ENCODE assay signal across 2 cellular contexts in the genomic region with DNA sequence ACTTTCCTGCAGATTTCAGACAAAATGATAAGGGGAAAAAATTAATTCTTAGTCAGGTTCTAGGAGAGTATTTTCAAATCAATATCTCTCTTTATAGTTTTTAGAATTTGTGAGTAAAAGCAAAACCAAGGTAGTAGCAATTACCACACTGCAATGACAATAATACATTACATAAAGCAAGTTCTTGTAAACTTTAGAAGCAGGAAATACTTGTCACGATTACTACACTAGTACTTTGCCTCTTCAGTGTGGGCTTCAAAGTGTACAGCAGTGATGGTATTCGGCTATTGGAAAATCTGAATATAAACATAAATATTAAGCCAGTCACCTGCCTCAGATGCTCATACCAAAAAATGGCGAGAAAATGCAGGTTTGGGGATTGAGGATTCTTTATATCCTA.
TF ChIP-seq lines count a peak whose summit lies in the region.

No MANE protein-coding gene starts in this region.

TF ChIP-seq in HCT116, 20 proteins besides CTCF, POLR2A, EP300 and RAD21:
- no peak for TF ChIP-seq SRF (IDR thresholded peaks at IDR 0.05; ENCODE audit: low read depth)
- TF ChIP-seq, protein P1, sequence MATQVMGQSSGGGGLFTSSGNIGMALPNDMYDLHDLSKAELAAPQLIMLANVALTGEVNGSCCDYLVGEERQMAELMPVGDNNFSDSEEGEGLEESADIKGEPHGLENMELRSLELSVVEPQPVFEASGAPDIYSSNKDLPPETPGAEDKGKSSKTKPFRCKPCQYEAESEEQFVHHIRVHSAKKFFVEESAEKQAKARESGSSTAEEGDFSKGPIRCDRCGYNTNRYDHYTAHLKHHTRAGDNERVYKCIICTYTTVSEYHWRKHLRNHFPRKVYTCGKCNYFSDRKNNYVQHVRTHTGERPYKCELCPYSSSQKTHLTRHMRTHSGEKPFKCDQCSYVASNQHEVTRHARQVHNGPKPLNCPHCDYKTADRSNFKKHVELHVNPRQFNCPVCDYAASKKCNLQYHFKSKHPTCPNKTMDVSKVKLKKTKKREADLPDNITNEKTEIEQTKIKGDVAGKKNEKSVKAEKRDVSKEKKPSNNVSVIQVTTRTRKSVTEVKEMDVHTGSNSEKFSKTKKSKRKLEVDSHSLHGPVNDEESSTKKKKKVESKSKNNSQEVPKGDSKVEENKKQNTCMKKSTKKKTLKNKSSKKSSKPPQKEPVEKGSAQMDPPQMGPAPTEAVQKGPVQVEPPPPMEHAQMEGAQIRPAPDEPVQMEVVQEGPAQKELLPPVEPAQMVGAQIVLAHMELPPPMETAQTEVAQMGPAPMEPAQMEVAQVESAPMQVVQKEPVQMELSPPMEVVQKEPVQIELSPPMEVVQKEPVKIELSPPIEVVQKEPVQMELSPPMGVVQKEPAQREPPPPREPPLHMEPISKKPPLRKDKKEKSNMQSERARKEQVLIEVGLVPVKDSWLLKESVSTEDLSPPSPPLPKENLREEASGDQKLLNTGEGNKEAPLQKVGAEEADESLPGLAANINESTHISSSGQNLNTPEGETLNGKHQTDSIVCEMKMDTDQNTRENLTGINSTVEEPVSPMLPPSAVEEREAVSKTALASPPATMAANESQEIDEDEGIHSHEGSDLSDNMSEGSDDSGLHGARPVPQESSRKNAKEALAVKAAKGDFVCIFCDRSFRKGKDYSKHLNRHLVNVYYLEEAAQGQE (IDR thresholded peaks at IDR 0.05; ENCODE audit: low read depth): no peak
- TF ChIP-seq, protein P2, sequence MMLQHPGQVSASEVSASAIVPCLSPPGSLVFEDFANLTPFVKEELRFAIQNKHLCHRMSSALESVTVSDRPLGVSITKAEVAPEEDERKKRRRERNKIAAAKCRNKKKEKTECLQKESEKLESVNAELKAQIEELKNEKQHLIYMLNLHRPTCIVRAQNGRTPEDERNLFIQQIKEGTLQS (IDR thresholded peaks at IDR 0.05): no peak

TF ChIP-seq in HepG2, 621 proteins besides CTCF, POLR2A, EP300 and RAD21 (continues in another document):
- TF ChIP-seq ARNTL (CRISPR knock-in tag; IDR thresholded peaks at IDR 0.05) (no peak), GATAD2A (CRISPR knock-in tag; IDR thresholded peaks at IDR 0.05) (0 out of 2 replicates have a peak, but pooled peaks have one; percentile 11), SNAPC2 (CRISPR knock-in tag; IDR thresholded peaks at IDR 0.05) (no peak), SP4 (CRISPR knock-in tag; IDR thresholded peaks at IDR 0.05) (no peak), ZNF776 (CRISPR knock-in tag; IDR thresholded peaks at IDR 0.05) (no peak), PLRG1 (conservative IDR thresholded peaks at IDR 0.05) (no peak), MAFG (CRISPR knock-in tag; IDR thresholded peaks at IDR 0.05) (no peak), SOX5 (CRISPR knock-in tag; IDR thresholded peaks at IDR 0.05; ENCODE audit: borderline replicate concordance) (peak; percentile 60; the same call in 1 of the 2 replicates), HMG20A (CRISPR knock-in tag; IDR thresholded peaks at IDR 0.05; ENCODE audit: borderline replicate concordance) (peak; percentile 38; the same call in 1 of the 2 replicates), KLF6 (CRISPR knock-in tag; IDR thresholded peaks at IDR 0.05) (no peak), ZNF772 (CRISPR knock-in tag; IDR thresholded peaks at IDR 0.05) (no peak), DNMT3B (CRISPR knock-in tag; conservative IDR thresholded peaks at IDR 0.05) (no peak), ZBTB3 (CRISPR knock-in tag; IDR thresholded peaks at IDR 0.05; ENCODE audit: borderline replicate concordance, low read depth) (no peak), POLR2AphosphoS5 (IDR thresholded peaks at IDR 0.05; ENCODE audit: low read depth, low read length) (no peak), ZNF816 (CRISPR knock-in tag; IDR thresholded peaks at IDR 0.05; ENCODE audit: borderline replicate concordance) (no peak), RARA (CRISPR knock-in tag; IDR thresholded peaks at IDR 0.05) (0 out of 2 replicates have a peak, but pooled peaks have one; percentile 21), ZNF724P (CRISPR knock-in tag; IDR thresholded peaks at IDR 0.05; ENCODE audit: borderline replicate concordance) (no peak), HOXD1 (CRISPR knock-in tag; IDR thresholded peaks at IDR 0.05) (no peak), ZNF891 (CRISPR knock-in tag; IDR thresholded peaks at IDR 0.05) (no peak), U2AF2 (IDR thresholded peaks at IDR 0.05; ENCODE audit: low read depth, low read length) (no peak), MBD4 (IDR thresholded peaks at IDR 0.05; ENCODE audit: borderline replicate concordance, low read length) (no peak), CENPX (CRISPR knock-in tag; IDR thresholded peaks at IDR 0.05) (no peak), FOXK1 (CRISPR knock-in tag; IDR thresholded peaks at IDR 0.05; ENCODE audit: borderline replicate concordance, low read depth) (no peak), SOX13 (IDR thresholded peaks at IDR 0.05) (no peak), SOX13 (CRISPR knock-in tag; conservative IDR thresholded peaks at IDR 0.05 in 1 of 2, IDR thresholded peaks at IDR 0.05 in 1 of 2) (peak in 1 of 2 experiments; percentile 26; a peak in 1 of 4 replicates), ZNF350 (CRISPR knock-in tag; IDR thresholded peaks at IDR 0.05; ENCODE audit: borderline replicate concordance, low read depth) (no peak), NFIC (IDR thresholded peaks at IDR 0.05; ENCODE audit: low read length) (no peak)
- TF ChIP-seq, protein P3, sequence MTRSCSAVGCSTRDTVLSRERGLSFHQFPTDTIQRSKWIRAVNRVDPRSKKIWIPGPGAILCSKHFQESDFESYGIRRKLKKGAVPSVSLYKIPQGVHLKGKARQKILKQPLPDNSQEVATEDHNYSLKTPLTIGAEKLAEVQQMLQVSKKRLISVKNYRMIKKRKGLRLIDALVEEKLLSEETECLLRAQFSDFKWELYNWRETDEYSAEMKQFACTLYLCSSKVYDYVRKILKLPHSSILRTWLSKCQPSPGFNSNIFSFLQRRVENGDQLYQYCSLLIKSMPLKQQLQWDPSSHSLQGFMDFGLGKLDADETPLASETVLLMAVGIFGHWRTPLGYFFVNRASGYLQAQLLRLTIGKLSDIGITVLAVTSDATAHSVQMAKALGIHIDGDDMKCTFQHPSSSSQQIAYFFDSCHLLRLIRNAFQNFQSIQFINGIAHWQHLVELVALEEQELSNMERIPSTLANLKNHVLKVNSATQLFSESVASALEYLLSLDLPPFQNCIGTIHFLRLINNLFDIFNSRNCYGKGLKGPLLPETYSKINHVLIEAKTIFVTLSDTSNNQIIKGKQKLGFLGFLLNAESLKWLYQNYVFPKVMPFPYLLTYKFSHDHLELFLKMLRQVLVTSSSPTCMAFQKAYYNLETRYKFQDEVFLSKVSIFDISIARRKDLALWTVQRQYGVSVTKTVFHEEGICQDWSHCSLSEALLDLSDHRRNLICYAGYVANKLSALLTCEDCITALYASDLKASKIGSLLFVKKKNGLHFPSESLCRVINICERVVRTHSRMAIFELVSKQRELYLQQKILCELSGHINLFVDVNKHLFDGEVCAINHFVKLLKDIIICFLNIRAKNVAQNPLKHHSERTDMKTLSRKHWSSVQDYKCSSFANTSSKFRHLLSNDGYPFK (CRISPR knock-in tag; IDR thresholded peaks at IDR 0.05; ENCODE audit: borderline replicate concordance): no peak
- TF ChIP-seq, protein P4, sequence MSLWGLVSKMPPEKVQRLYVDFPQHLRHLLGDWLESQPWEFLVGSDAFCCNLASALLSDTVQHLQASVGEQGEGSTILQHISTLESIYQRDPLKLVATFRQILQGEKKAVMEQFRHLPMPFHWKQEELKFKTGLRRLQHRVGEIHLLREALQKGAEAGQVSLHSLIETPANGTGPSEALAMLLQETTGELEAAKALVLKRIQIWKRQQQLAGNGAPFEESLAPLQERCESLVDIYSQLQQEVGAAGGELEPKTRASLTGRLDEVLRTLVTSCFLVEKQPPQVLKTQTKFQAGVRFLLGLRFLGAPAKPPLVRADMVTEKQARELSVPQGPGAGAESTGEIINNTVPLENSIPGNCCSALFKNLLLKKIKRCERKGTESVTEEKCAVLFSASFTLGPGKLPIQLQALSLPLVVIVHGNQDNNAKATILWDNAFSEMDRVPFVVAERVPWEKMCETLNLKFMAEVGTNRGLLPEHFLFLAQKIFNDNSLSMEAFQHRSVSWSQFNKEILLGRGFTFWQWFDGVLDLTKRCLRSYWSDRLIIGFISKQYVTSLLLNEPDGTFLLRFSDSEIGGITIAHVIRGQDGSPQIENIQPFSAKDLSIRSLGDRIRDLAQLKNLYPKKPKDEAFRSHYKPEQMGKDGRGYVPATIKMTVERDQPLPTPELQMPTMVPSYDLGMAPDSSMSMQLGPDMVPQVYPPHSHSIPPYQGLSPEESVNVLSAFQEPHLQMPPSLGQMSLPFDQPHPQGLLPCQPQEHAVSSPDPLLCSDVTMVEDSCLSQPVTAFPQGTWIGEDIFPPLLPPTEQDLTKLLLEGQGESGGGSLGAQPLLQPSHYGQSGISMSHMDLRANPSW (CRISPR knock-in tag; IDR thresholded peaks at IDR 0.05; ENCODE audit: borderline replicate concordance): no peak
- TF ChIP-seq, protein P5, sequence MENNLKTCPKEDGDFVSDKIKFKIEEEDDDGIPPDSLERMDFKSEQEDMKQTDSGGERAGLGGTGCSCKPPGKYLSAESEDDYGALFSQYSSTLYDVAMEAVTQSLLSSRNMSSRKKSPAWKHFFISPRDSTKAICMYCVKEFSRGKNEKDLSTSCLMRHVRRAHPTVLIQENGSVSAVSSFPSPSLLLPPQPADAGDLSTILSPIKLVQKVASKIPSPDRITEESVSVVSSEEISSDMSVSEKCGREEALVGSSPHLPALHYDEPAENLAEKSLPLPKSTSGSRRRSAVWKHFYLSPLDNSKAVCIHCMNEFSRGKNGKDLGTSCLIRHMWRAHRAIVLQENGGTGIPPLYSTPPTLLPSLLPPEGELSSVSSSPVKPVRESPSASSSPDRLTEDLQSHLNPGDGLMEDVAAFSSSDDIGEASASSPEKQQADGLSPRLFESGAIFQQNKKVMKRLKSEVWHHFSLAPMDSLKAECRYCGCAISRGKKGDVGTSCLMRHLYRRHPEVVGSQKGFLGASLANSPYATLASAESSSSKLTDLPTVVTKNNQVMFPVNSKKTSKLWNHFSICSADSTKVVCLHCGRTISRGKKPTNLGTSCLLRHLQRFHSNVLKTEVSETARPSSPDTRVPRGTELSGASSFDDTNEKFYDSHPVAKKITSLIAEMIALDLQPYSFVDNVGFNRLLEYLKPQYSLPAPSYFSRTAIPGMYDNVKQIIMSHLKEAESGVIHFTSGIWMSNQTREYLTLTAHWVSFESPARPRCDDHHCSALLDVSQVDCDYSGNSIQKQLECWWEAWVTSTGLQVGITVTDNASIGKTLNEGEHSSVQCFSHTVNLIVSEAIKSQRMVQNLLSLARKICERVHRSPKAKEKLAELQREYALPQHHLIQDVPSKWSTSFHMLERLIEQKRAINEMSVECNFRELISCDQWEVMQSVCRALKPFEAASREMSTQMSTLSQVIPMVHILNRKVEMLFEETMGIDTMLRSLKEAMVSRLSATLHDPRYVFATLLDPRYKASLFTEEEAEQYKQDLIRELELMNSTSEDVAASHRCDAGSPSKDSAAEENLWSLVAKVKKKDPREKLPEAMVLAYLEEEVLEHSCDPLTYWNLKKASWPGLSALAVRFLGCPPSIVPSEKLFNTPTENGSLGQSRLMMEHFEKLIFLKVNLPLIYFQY (CRISPR knock-in tag; IDR thresholded peaks at IDR 0.05; ENCODE audit: borderline replicate concordance): 0 out of 2 replicates have a peak, but pooled peaks have one; percentile 5
- TF ChIP-seq, protein P6, sequence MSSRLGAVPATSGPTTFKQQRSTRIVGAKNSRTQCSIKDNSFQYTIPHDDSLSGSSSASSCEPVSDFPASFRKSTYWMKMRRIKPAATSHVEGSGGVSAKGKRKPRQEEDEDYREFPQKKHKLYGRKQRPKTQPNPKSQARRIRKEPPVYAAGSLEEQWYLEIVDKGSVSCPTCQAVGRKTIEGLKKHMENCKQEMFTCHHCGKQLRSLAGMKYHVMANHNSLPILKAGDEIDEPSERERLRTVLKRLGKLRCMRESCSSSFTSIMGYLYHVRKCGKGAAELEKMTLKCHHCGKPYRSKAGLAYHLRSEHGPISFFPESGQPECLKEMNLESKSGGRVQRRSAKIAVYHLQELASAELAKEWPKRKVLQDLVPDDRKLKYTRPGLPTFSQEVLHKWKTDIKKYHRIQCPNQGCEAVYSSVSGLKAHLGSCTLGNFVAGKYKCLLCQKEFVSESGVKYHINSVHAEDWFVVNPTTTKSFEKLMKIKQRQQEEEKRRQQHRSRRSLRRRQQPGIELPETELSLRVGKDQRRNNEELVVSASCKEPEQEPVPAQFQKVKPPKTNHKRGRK (CRISPR knock-in tag; IDR thresholded peaks at IDR 0.05): no peak
- TF ChIP-seq, protein P7, sequence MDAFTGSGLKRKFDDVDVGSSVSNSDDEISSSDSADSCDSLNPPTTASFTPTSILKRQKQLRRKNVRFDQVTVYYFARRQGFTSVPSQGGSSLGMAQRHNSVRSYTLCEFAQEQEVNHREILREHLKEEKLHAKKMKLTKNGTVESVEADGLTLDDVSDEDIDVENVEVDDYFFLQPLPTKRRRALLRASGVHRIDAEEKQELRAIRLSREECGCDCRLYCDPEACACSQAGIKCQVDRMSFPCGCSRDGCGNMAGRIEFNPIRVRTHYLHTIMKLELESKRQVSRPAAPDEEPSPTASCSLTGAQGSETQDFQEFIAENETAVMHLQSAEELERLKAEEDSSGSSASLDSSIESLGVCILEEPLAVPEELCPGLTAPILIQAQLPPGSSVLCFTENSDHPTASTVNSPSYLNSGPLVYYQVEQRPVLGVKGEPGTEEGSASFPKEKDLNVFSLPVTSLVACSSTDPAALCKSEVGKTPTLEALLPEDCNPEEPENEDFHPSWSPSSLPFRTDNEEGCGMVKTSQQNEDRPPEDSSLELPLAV (CRISPR knock-in tag; conservative IDR thresholded peaks at IDR 0.05; ENCODE audit: low read depth): no peak
- TF ChIP-seq, protein P8, sequence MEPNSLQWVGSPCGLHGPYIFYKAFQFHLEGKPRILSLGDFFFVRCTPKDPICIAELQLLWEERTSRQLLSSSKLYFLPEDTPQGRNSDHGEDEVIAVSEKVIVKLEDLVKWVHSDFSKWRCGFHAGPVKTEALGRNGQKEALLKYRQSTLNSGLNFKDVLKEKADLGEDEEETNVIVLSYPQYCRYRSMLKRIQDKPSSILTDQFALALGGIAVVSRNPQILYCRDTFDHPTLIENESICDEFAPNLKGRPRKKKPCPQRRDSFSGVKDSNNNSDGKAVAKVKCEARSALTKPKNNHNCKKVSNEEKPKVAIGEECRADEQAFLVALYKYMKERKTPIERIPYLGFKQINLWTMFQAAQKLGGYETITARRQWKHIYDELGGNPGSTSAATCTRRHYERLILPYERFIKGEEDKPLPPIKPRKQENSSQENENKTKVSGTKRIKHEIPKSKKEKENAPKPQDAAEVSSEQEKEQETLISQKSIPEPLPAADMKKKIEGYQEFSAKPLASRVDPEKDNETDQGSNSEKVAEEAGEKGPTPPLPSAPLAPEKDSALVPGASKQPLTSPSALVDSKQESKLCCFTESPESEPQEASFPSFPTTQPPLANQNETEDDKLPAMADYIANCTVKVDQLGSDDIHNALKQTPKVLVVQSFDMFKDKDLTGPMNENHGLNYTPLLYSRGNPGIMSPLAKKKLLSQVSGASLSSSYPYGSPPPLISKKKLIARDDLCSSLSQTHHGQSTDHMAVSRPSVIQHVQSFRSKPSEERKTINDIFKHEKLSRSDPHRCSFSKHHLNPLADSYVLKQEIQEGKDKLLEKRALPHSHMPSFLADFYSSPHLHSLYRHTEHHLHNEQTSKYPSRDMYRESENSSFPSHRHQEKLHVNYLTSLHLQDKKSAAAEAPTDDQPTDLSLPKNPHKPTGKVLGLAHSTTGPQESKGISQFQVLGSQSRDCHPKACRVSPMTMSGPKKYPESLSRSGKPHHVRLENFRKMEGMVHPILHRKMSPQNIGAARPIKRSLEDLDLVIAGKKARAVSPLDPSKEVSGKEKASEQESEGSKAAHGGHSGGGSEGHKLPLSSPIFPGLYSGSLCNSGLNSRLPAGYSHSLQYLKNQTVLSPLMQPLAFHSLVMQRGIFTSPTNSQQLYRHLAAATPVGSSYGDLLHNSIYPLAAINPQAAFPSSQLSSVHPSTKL (CRISPR knock-in tag; IDR thresholded peaks at IDR 0.05): peak; percentile 49; the same call in 1 of the 2 replicates
- TF ChIP-seq, protein P9, sequence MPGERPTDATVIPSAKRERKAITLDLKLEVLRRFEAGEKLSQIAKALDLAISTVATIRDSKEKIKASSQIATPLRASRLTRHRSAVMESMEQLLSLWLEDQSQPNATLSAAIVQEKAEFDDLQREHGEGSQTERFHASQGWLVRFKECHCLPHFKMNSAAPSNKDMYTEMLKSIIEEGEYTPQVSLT (CRISPR knock-in tag; IDR thresholded peaks at IDR 0.05; ENCODE audit: borderline replicate concordance, low read depth): no peak
